ENCODE assay signal across 8 cellular contexts in the genomic region with DNA sequence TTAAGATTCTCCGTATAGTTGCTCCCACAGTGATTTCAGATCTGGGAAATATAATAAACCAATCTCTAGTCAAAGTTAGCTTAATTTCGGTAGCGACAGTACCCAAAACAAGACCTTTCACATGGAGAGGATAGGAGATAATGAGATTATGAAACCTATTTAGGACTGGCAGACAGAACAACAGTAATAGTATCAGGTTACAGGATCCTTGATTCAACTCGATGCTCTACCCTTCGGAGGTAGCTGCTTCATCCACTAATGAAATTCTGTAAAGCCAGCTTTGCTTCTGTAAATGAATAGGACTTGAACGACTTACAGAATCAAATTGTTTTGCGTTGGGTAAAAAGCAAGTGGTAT. TPM values are rescaled to one million over a fixed set of nuclear protein-coding genes. Genes with fewer than 3 reads are reported as not detected.
DNase-seq lines count a peak whose midpoint lies in the region; ATAC-seq, FAIRE-seq and TF ChIP-seq lines count a peak whose summit lies in the region.

No MANE protein-coding gene starts in this region.

- no peaks in the 10 kb centered on the region; the same call in 1 of the 2 replicates for H3F3A ChIP-seq in GM23338 (replicated peaks; ENCODE audit: low read depth)

- H3K4me1 ChIP-seq in GM23338 (ENCODE audit: insufficient read depth): peaks cover 3% of the 10 kb centered on the region
- H3K4me1 ChIP-seq in kidney (ENCODE audit: control insufficient read depth in 1 of 2, insufficient read depth in 1 of 2, low read depth in 1 of 2, low read length in 2 of 2): peaks cover 7% of the 10 kb centered on the region in 2 donors

- DNase-seq in ELR (ENCODE audit: low read depth) (peak; percentile 68), GM23338 (ENCODE audit: low spot score) (peak; percentile 74), NCI-H2029 treated with DMSO at 0.1 percent for 48 hours (lab: John Stamatoyannopoulos, UW) (peak; percentile 76), kidney (no peak)
- no peak for DNase-seq in activated naive CD8-positive, alpha-beta T cell treated with anti-CD3 and anti-CD28 coated beads, Interleukin-2, amount 50 U/mL, for 24 hours
- DNase-seq in activated effector memory CD4-positive, alpha-beta T cell treated with Interleukin-2 at 50 U/mL for 16 hours: no peak

- ATAC-seq in GM23338 (peak; percentile 64), GM19463 (IDR thresholded peaks at IDR 0.05; ENCODE audit: unreplicated experiment) (no peak)
- no peak for ATAC-seq in activated naive CD8-positive, alpha-beta T cell treated with anti-CD3 and anti-CD28 coated beads, Interleukin-2, amount 50 U/mL, for 24 hours

- peaks cover 6% of the 10 kb centered on the region for H3K9me3 Mint-ChIP-seq in GM23338
- no peaks in the 10 kb centered on the region for H3K9me3 Mint-ChIP-seq in activated naive CD8-positive, alpha-beta T cell treated with anti-CD3 and anti-CD28 coated beads, Interleukin-2, amount 50 U/mL, for 24 hours

- peaks cover 9% of the 10 kb centered on the region for H3K27me3 Mint-ChIP-seq in GM23338 (ENCODE audit: insufficient read depth, low read depth, poor library complexity)
- H3K27me3 Mint-ChIP-seq in activated naive CD8-positive, alpha-beta T cell treated with anti-CD3 and anti-CD28 coated beads, Interleukin-2, amount 50 U/mL, for 24 hours: no peaks in the 10 kb centered on the region

- H3K4me3 Mint-ChIP-seq in GM23338: peak overlapping the region; percentile 99
- H3K4me3 Mint-ChIP-seq in activated naive CD8-positive, alpha-beta T cell treated with anti-CD3 and anti-CD28 coated beads, Interleukin-2, amount 50 U/mL, for 24 hours: peak overlapping the region; percentile 97

- peaks cover 44% of the 10 kb centered on the region for H3K79me2 ChIP-seq in GM23338 (replicated peaks; ENCODE audit: insufficient read depth)

- peak overlapping the region; percentile 89 for H3K27ac ChIP-seq in GM23338 (ENCODE audit: low read depth)
- peak overlapping the region; percentile 79 to 86 for H3K27ac ChIP-seq in kidney (ENCODE audit: low read depth in 2 of 2, low read length in 2 of 2)
- peak overlapping the region; percentile 96 for H3K27ac ChIP-seq in temporal lobe (ENCODE audit: low read depth, low read length)

- intact Hi-C loops in kidney (cut with DNase I): no loop called here

- no peak for FAIRE-seq in kidney (lab: Jason Lieb, UNC)

- no peaks in the 10 kb centered on the region for H3K9me3 ChIP-seq in kidney (ENCODE audit: control insufficient read depth in 1 of 2, low read length in 2 of 2)

- no peaks in the 10 kb centered on the region for H3K9me2 ChIP-seq in GM23338 (ENCODE audit: insufficient read depth)

- no peak overlapping the region for H2AFZ ChIP-seq in GM23338

- H3K27ac Mint-ChIP-seq in GM23338: peak overlapping the region; percentile 98
- peak overlapping the region; percentile 94 for H3K27ac Mint-ChIP-seq in activated naive CD8-positive, alpha-beta T cell treated with anti-CD3 and anti-CD28 coated beads, Interleukin-2, amount 50 U/mL, for 24 hours

- no peaks in the 10 kb centered on the region for H3K27me3 ChIP-seq in GM23338 (ENCODE audit: insufficient read depth)

- H3K36me3 Mint-ChIP-seq in GM23338 (ENCODE audit: low read depth): peaks cover 18% of the 10 kb centered on the region
- H3K36me3 Mint-ChIP-seq in activated naive CD8-positive, alpha-beta T cell treated with anti-CD3 and anti-CD28 coated beads, Interleukin-2, amount 50 U/mL, for 24 hours (ENCODE audit: low read depth): peaks cover 20% of the 10 kb centered on the region

- H3K4me3 ChIP-seq in GM23338: peak overlapping the region; percentile 48
- peak overlapping the region; percentile 90 to 96 for H3K4me3 ChIP-seq in kidney (ENCODE audit: low read length in 2 of 2)

- peaks cover 15% of the 10 kb centered on the region for H4K20me1 ChIP-seq in GM23338 (replicated peaks; ENCODE audit: insufficient read depth)

- H3K36me3 ChIP-seq in GM23338 (ENCODE audit: insufficient read depth) (no peaks in the 10 kb centered on the region), kidney (ENCODE audit: control insufficient read depth in 1 of 2, insufficient read depth in 2 of 2, low read length in 2 of 2) (no peaks in the 10 kb centered on the region)

- peak overlapping the region; percentile 72 for H3K4me2 ChIP-seq in GM23338

- peak overlapping the region; percentile 91 to 99 for H3K9ac ChIP-seq in kidney (ENCODE audit: low read length in 2 of 2)

- H3K4me1 Mint-ChIP-seq in GM23338: peaks cover 6% of the 10 kb centered on the region; the same call in 2 of the 3 replicates
- peaks cover 40% of the 10 kb centered on the region for H3K4me1 Mint-ChIP-seq in activated naive CD8-positive, alpha-beta T cell treated with anti-CD3 and anti-CD28 coated beads, Interleukin-2, amount 50 U/mL, for 24 hours

- TF ChIP-seq CTCF in GM23338 (conservative IDR thresholded peaks at IDR 0.05; ENCODE audit: low read depth in 2 of 2) (no peak), kidney (IDR thresholded peaks at IDR 0.05; ENCODE audit: borderline replicate concordance, extremely low read depth, insufficient read depth) (no peak)

TF ChIP-seq in GM23338, 12 proteins besides CTCF, POLR2A, EP300 and RAD21:
- TF ChIP-seq CREB1 (CRISPR knock-in tag; IDR thresholded peaks at IDR 0.05; ENCODE audit: low read depth) (no peak), NANOG (IDR thresholded peaks at IDR 0.05; ENCODE audit: borderline replicate concordance) (0 out of 2 replicates have a peak, but pooled peaks have one; percentile 1)

RNA-seq across cellular contexts. Expression of a gene that starts 0.5 kb away (rescaled TPM):
- 57.4 and 62.1 TPM in 2 replicates for total RNA-seq in GM23338 (2014; rRNA removed; shearing (Covaris generic))
- polyA plus RNA-seq in GM23338 (2016; fragmentation: Nextera tagmentation; extraction: Ambion mirVana): 89.9 and 98.1 TPM in 2 replicates
- 43.4 TPM for total RNA-seq in kidney
- polyA plus RNA-seq in kidney (ENCODE audit: insufficient read depth, low read depth, low replicate concordance): 26.0 TPM
- 63.2 TPM for total RNA-seq in temporal lobe

Comparison
In these comparisons a context has a peak if more than half of its experiments do, and no peak if none do; other contexts are left out.
1. DNase-seq: peak in ELR (single experiment), GM23338 (single experiment) and NCI-H2029 treated with DMSO at 0.1 percent for 48 hours (single experiment); none in activated naive CD8-positive, alpha-beta T cell treated with anti-CD3 and anti-CD28 coated beads, Interleukin-2, amount 50 U/mL, for 24 hours (single experiment), kidney (single experiment) and activated effector memory CD4-positive, alpha-beta T cell treated with Interleukin-2 at 50 U/mL for 16 hours (single experiment).
2. Peak in every context shown above with its lines, with median percentiles within 50 percentile points of each other: H3K27ac ChIP-seq.